ENCODE assay signal across 9 cellular contexts in genomic region chr12:111450676-111451075, GRCh38. TPM values are rescaled to one million over a fixed set of nuclear protein-coding genes. Genes with fewer than 3 reads are reported as not detected.
DNase-seq lines count a peak whose midpoint lies in the region; ATAC-seq and TF ChIP-seq lines count a peak whose summit lies in the region.
"Had no signal": no experiment of that assay in that cellular context is flagged by ENCODE, and none has a peak within 500 bp of the region (broad histone marks: within the 10 kb centered on the region; RNA-seq: fewer than 3 reads in every experiment).

No MANE protein-coding gene starts in this region.

- H3K4me1 Mint-ChIP-seq in activated naive CD4-positive, alpha-beta T cell treated with anti-CD3 and anti-CD28 coated beads, Interleukin-2, amount 10 ng/mL, durations not matched to agents 7 days and 5 days = peaks cover 51% of the 10 kb centered on the region
- peaks cover 60% of the 10 kb centered on the region for H3K4me1 Mint-ChIP-seq in activated naive CD8-positive, alpha-beta T cell treated with anti-CD3 and anti-CD28 coated beads, Interleukin-2, amount 50 U/mL, for 24 hours

- H3K27me3 Mint-ChIP-seq in activated naive CD4-positive, alpha-beta T cell treated with anti-CD3 and anti-CD28 coated beads, Interleukin-2, amount 10 ng/mL, durations not matched to agents 7 days and 5 days = no peaks in the 10 kb centered on the region
- no peaks in the 10 kb centered on the region for H3K27me3 Mint-ChIP-seq in activated naive CD8-positive, alpha-beta T cell treated with anti-CD3 and anti-CD28 coated beads, Interleukin-2, amount 50 U/mL, for 24 hours

- no peaks in the 10 kb centered on the region for H3K36me3 ChIP-seq in testis (ENCODE audit: low read depth, missing control alignments)

- H3K9me3 Mint-ChIP-seq in activated naive CD4-positive, alpha-beta T cell treated with anti-CD3 and anti-CD28 coated beads, Interleukin-2, amount 10 ng/mL, durations not matched to agents 7 days and 5 days = no peaks in the 10 kb centered on the region
- no peaks in the 10 kb centered on the region for H3K9me3 Mint-ChIP-seq in activated naive CD4-positive, alpha-beta T cell treated with anti-CD3 and anti-CD28 coated beads, Interleukin-2, amount 50 U/mL, for 72 hours
- H3K9me3 Mint-ChIP-seq in activated naive CD8-positive, alpha-beta T cell treated with anti-CD3 and anti-CD28 coated beads, Interleukin-2, amount 50 U/mL, for 24 hours = no peaks in the 10 kb centered on the region

- H3K4me3 Mint-ChIP-seq in activated naive CD4-positive, alpha-beta T cell treated with anti-CD3 and anti-CD28 coated beads, Interleukin-2, amount 10 ng/mL, durations not matched to agents 7 days and 5 days = no peak overlapping the region
- no peak overlapping the region for H3K4me3 Mint-ChIP-seq in activated naive CD8-positive, alpha-beta T cell treated with anti-CD3 and anti-CD28 coated beads, Interleukin-2, amount 50 U/mL, for 24 hours

- no peak for DNase-seq in activated naive CD4-positive, alpha-beta T cell treated with anti-CD3 and anti-CD28 coated beads, Interleukin-2, amount 10 ng/mL, durations not matched to agents 7 days and 5 days
- DNase-seq in activated naive CD4-positive, alpha-beta T cell treated with anti-CD3 and anti-CD28 coated beads, Interleukin-2, amount 50 U/mL, for 72 hours (ENCODE audit: low spot score in 2 of 2) = no peak
- no peak for DNase-seq in activated naive CD8-positive, alpha-beta T cell treated with anti-CD3 and anti-CD28 coated beads, Interleukin-2, amount 50 U/mL, for 24 hours
- DNase-seq in islet precursor cell (peak; percentile 23), testis (peak; percentile 12), GF-D8 (lab: John Stamatoyannopoulos, UW) (no peak), Ammon's horn (ENCODE audit: low spot score) (no peak)
- DNase-seq: stimulated activated CD4-positive, alpha-beta T cell treated with anti-CD3 and anti-CD28 coated beads, Interleukin-12 subunit alpha, Interleukin-12 subunit beta, amount 100 ng/mL, for 4 hours had no signal

- no peak for TF ChIP-seq CTCF in testis (IDR thresholded peaks at IDR 0.05)

- H3K4me1 ChIP-seq in testis = peaks cover 30% of the 10 kb centered on the region

- ATAC-seq in activated naive CD4-positive, alpha-beta T cell treated with anti-CD3 and anti-CD28 coated beads, Interleukin-2, amount 50 U/mL, for 72 hours = no peak
- no peak for ATAC-seq in activated naive CD8-positive, alpha-beta T cell treated with anti-CD3 and anti-CD28 coated beads, Interleukin-2, amount 50 U/mL, for 24 hours
- no peak for ATAC-seq in GM21367 (IDR thresholded peaks at IDR 0.05; ENCODE audit: unreplicated experiment)

- intact Hi-C loops in testis (cut with DNase I; ENCODE audit: low total_unique reads) = no loop called here

- H3K9me3 ChIP-seq in testis = no peaks in the 10 kb centered on the region

- WGBS in testis, 2 donors = 69 to 79% methylated on average over 4 of the region's 4 CpGs

- no peak for TF ChIP-seq POLR2A in testis (IDR thresholded peaks at IDR 0.05)

- no peaks in the 10 kb centered on the region for H3K27me3 ChIP-seq in testis

- H3K4me3 ChIP-seq in testis = no peak overlapping the region

- H3K36me3 Mint-ChIP-seq in activated naive CD4-positive, alpha-beta T cell treated with anti-CD3 and anti-CD28 coated beads, Interleukin-2, amount 10 ng/mL, durations not matched to agents 7 days and 5 days = peaks cover 68% of the 10 kb centered on the region
- H3K36me3 Mint-ChIP-seq in activated naive CD4-positive, alpha-beta T cell treated with anti-CD3 and anti-CD28 coated beads, Interleukin-2, amount 50 U/mL, for 72 hours = peaks cover 9 to 27% of the 10 kb centered on the region in 2 donors
- H3K36me3 Mint-ChIP-seq in activated naive CD8-positive, alpha-beta T cell treated with anti-CD3 and anti-CD28 coated beads, Interleukin-2, amount 50 U/mL, for 24 hours (ENCODE audit: low read depth) = peaks cover 58% of the 10 kb centered on the region

- peak overlapping the region; percentile 67 for H3K27ac Mint-ChIP-seq in activated naive CD4-positive, alpha-beta T cell treated with anti-CD3 and anti-CD28 coated beads, Interleukin-2, amount 10 ng/mL, durations not matched to agents 7 days and 5 days
- peak overlapping the region in 1 of 2 donors; percentile 65 for H3K27ac Mint-ChIP-seq in activated naive CD4-positive, alpha-beta T cell treated with anti-CD3 and anti-CD28 coated beads, Interleukin-2, amount 50 U/mL, for 72 hours
- H3K27ac Mint-ChIP-seq in activated naive CD8-positive, alpha-beta T cell treated with anti-CD3 and anti-CD28 coated beads, Interleukin-2, amount 50 U/mL, for 24 hours = peak overlapping the region; percentile 74

- H3K27ac ChIP-seq in testis = peak overlapping the region in 1 of 2 donors; percentile 33

- CTCF ChIA-PET in activated naive CD4-positive, alpha-beta T cell treated with anti-CD3 and anti-CD28 coated beads, Interleukin-2, amount 10 ng/mL, durations not matched to agents 7 days and 5 days (lab: Charles Lee) = interaction anchor here (0.9 to 20.9 kb wide), 10 partner anchors 13 to 78 kb away, joined by 3 to 757 read pairs (median 18); partner anchors contain the start of gene SH2B3

RNA-seq across cellular contexts. Expression of gene SH2B3, which starts 45.0 kb away (rescaled TPM):
- 10 to 100 TPM; 18.0 to 24.6 TPM for total RNA-seq in activated naive CD4-positive, alpha-beta T cell treated with anti-CD3 and anti-CD28 coated beads, Interleukin-2, amount 50 U/mL, for 72 hours
- 10 to 100 TPM; 36.9 to 38.1 TPM for total RNA-seq in testis
- polyA plus RNA-seq in testis (ENCODE audit: insufficient read depth, low read depth, low replicate concordance) = 22.0 TPM

Comparison
In these comparisons a context has a peak if more than half of its experiments do, and no peak if none do; other contexts are left out.
1. DNase-seq: peak in islet precursor cell (single experiment) and testis (single experiment); none in activated naive CD4-positive, alpha-beta T cell treated with anti-CD3 and anti-CD28 coated beads, Interleukin-2, amount 10 ng/mL, durations not matched to agents 7 days and 5 days (single experiment), activated naive CD4-positive, alpha-beta T cell treated with anti-CD3 and anti-CD28 coated beads, Interleukin-2, amount 50 U/mL, for 72 hours (0 of 2), activated naive CD8-positive, alpha-beta T cell treated with anti-CD3 and anti-CD28 coated beads, Interleukin-2, amount 50 U/mL, for 24 hours (single experiment), GF-D8 (single experiment) and Ammon's horn (single experiment).